In the genomic region with DNA sequence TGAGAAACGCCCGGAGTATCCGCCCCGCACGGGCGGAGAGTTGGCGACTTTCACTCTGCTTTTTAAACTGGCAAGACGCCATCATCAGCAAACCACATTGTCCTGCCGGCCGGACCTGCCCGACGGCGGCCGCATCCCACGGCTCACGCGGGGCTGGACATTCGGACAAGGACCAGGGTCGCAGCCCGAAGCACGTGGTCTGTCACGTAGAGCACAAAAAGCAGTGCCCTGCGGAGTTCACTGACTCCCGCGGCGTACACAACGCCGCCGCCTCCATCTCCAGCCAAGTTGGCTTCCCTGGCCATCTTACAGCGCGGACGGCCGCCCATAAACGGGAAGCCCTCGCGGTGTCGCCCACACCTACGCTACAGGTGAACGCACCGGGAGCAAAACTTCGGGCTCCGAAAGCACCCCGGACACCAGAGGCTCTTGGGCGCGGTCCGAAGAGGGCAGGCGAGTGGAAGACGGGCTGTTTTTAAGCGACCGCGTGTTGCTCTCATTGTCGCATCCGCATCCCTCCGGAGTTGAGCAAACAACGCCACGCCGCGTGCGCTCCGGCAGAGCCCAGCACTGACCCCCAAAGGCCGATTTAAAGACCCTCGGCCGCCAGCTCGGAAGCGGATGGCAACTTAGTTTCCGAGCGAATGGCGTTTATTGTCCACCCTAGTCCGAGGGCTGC, we compare ENCODE assay signal across 8 cellular contexts. TPM values are rescaled to one million over a fixed set of nuclear protein-coding genes. Genes with fewer than 3 reads are reported as not detected.
DNase-seq lines count a peak whose midpoint lies in the region; ATAC-seq and TF ChIP-seq lines count a peak whose summit lies in the region.

No MANE protein-coding gene starts in this region.

- peaks cover 14% of the 10 kb centered on the region for H3K36me3 Mint-ChIP-seq in activated naive CD4-positive, alpha-beta T cell treated with anti-CD3 and anti-CD28 coated beads, Interleukin-2, amount 10 ng/mL, durations not matched to agents 7 days and 5 days

- H3K36me3 ChIP-seq in parathyroid adenoma (ENCODE audit: control insufficient read depth, insufficient read depth, low read length) (no peaks in the 10 kb centered on the region), upper lobe of left lung (no peaks in the 10 kb centered on the region)

- H3K9me3 ChIP-seq in parathyroid adenoma (ENCODE audit: control insufficient read depth, low read length) (no peaks in the 10 kb centered on the region), upper lobe of left lung (no peaks in the 10 kb centered on the region)

- CTCF ChIA-PET in activated naive CD4-positive, alpha-beta T cell treated with anti-CD3 and anti-CD28 coated beads, Interleukin-2, amount 10 ng/mL, durations not matched to agents 7 days and 5 days (lab: Charles Lee) = no interaction called here

- H3K79me2 ChIP-seq in parathyroid adenoma = peaks cover 14% of the 10 kb centered on the region

- DNase-seq in HK-2 (ENCODE audit: unreplicated experiment) (peak; percentile 64), head of caudate nucleus (peak in 39 of 42 donors; percentile 3 to 66 (median 27)), upper lobe of left lung (peak; percentile 61 to 91)
- peak; percentile 60 for DNase-seq in activated naive CD4-positive, alpha-beta T cell treated with anti-CD3 and anti-CD28 coated beads, Interleukin-2, amount 10 ng/mL, durations not matched to agents 7 days and 5 days

- peak overlapping the region; percentile 99 for H3K4me3 Mint-ChIP-seq in activated naive CD4-positive, alpha-beta T cell treated with anti-CD3 and anti-CD28 coated beads, Interleukin-2, amount 10 ng/mL, durations not matched to agents 7 days and 5 days

- peak overlapping the region; percentile 99 for H3K27ac Mint-ChIP-seq in activated naive CD4-positive, alpha-beta T cell treated with anti-CD3 and anti-CD28 coated beads, Interleukin-2, amount 10 ng/mL, durations not matched to agents 7 days and 5 days

- no peaks in the 10 kb centered on the region for H3K9me3 Mint-ChIP-seq in activated naive CD4-positive, alpha-beta T cell treated with anti-CD3 and anti-CD28 coated beads, Interleukin-2, amount 10 ng/mL, durations not matched to agents 7 days and 5 days

- H3K4me1 ChIP-seq in parathyroid adenoma (peaks cover 14% of the 10 kb centered on the region), upper lobe of left lung (peaks cover 9 to 20% (median 16%) of the 10 kb centered on the region in 4 donors)

- H3K4me1 Mint-ChIP-seq in activated naive CD4-positive, alpha-beta T cell treated with anti-CD3 and anti-CD28 coated beads, Interleukin-2, amount 10 ng/mL, durations not matched to agents 7 days and 5 days = peaks cover 39% of the 10 kb centered on the region

- TF ChIP-seq CTCF in parathyroid adenoma (IDR thresholded peaks at IDR 0.05) (no peak), upper lobe of left lung (IDR thresholded peaks at IDR 0.05) (no peak)

- H3K27ac ChIP-seq in parathyroid adenoma (peak overlapping the region; percentile 92), upper lobe of left lung (peak overlapping the region; percentile 87 to 95 (median 92))

- H3K27me3 ChIP-seq in parathyroid adenoma (ENCODE audit: control insufficient read depth, insufficient read depth, low read length) = no peaks in the 10 kb centered on the region
- no peaks in the 10 kb centered on the region for H3K27me3 ChIP-seq in upper lobe of left lung

- peak; percentile 8 for ATAC-seq in GM18498 (IDR thresholded peaks at IDR 0.05; ENCODE audit: unreplicated experiment)
- ATAC-seq in upper lobe of left lung (ENCODE audit: low FRiP score in 2 of 2) = peak; percentile 54 to 58
- no peak for ATAC-seq in HG02973 (IDR thresholded peaks at IDR 0.05; ENCODE audit: unreplicated experiment)

- peak overlapping the region; percentile 96 for H3K4me2 ChIP-seq in parathyroid adenoma (ENCODE audit: low read length)

- H2AFZ ChIP-seq in parathyroid adenoma = peak overlapping the region; percentile 93

- H3K4me3 ChIP-seq in parathyroid adenoma (ENCODE audit: low read depth, low read length) = peak overlapping the region; percentile 93
- peak overlapping the region; percentile 63 to 77 (median 70) for H3K4me3 ChIP-seq in upper lobe of left lung

- peaks cover 31% of the 10 kb centered on the region for H3K27me3 Mint-ChIP-seq in activated naive CD4-positive, alpha-beta T cell treated with anti-CD3 and anti-CD28 coated beads, Interleukin-2, amount 10 ng/mL, durations not matched to agents 7 days and 5 days

- 0 to 1% methylated on average over 41 to 55 of the region's 69 CpGs for WGBS in upper lobe of left lung, 2 donors

- intact Hi-C loops in head of caudate nucleus (cut with DNase I) = no loop called here

- peak overlapping the region; percentile 82 for H3K9ac ChIP-seq in parathyroid adenoma

- TF ChIP-seq POLR2A in Raji (IDR thresholded peaks at IDR 0.05; ENCODE audit: insufficient read depth, low read depth, low read length) = peak; percentile 43; the same call in 1 of the 2 replicates
- peak in 1 of 4 donors; percentile 27 for TF ChIP-seq POLR2A in upper lobe of left lung (IDR thresholded peaks at IDR 0.05)

- no peak for TF ChIP-seq EP300 in upper lobe of left lung (IDR thresholded peaks at IDR 0.05)

RNA-seq across cellular contexts. Expression of a gene that starts 1.0 kb away (rescaled TPM):
- 10 to 100 TPM; 26.2 to 96.9 (median 42.0) TPM for total RNA-seq in upper lobe of left lung
